16 cellular contexts compared by ENCODE assay signal in the genomic region with DNA sequence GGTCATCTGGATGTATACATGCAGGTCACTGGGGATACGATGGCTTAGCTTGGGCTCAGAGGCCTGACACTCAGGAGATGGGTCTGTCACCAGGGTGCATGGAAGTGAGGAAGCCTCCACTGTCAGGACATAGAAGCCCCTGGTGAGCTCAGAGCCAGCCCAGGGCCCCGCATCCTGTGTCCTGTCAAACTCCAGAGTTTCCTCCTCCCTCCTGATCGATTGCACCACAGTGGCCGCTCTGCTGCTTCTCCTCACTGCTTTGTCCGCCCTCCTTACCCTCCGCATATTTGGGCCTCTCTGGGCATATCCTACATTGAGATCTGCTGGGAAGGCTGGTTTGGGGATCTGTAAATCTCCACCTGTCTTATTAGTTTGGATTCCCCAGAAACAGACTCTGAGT.
"Had no signal": no experiment of that assay in that cellular context is flagged by ENCODE, and none has a peak within 500 bp of the region (broad histone marks: within the 10 kb centered on the region; RNA-seq: fewer than 3 reads in every experiment).

No MANE protein-coding gene starts in this region.

- H3K9me3 ChIP-seq: esophagus muscularis mucosa, gastrocnemius medialis, heart right ventricle, neutrophil, sigmoid colon, stomach had no signal

- DNase-seq: effector memory CD4-positive, alpha-beta T cell; gastrocnemius medialis; heart right ventricle; hypothalamus; kidney glomerular epithelial cell; sigmoid colon; stimulated activated CD4-positive, alpha-beta T cell treated with anti-CD3 and anti-CD28 coated beads, Interleukin-12 subunit alpha, Interleukin-12 subunit beta, amount 100 ng/mL, for 4 hours; stimulated activated naive CD4-positive, alpha-beta T cell; stomach; substantia nigra; trophoblast cell had no signal

- H3K9me3 Mint-ChIP-seq: natural killer cell treated with Interleukin-12 subunit alpha and Interleukin-12 subunit beta and Interleukin-15 and Interleukin-18, amount 100 ng/mL, for 72 hours had no signal

- H3K27me3 ChIP-seq: esophagus muscularis mucosa, gastrocnemius medialis, heart right ventricle, neutrophil, sigmoid colon, stomach had no signal

- ATAC-seq: gastrocnemius medialis; heart right ventricle; natural killer cell treated with Interleukin-12 subunit alpha and Interleukin-12 subunit beta and Interleukin-15 and Interleukin-18, amount 100 ng/mL, for 72 hours had no signal

- H3K4me3 Mint-ChIP-seq: natural killer cell treated with Interleukin-12 subunit alpha and Interleukin-12 subunit beta and Interleukin-15 and Interleukin-18, amount 100 ng/mL, for 72 hours had no signal

- H3K4me3 ChIP-seq: esophagus muscularis mucosa, gastrocnemius medialis, heart right ventricle, sigmoid colon, skin epidermis, stomach had no signal

- H3K27ac ChIP-seq: epithelial cell of prostate, esophagus muscularis mucosa, gastrocnemius medialis, heart right ventricle, neutrophil, sigmoid colon, skin epidermis, stomach had no signal

- H3K36me3 ChIP-seq: esophagus muscularis mucosa, gastrocnemius medialis, heart right ventricle, sigmoid colon, stomach had no signal

- H3K27ac Mint-ChIP-seq: natural killer cell treated with Interleukin-12 subunit alpha and Interleukin-12 subunit beta and Interleukin-15 and Interleukin-18, amount 100 ng/mL, for 72 hours had no signal

- H3K27me3 Mint-ChIP-seq: natural killer cell treated with Interleukin-12 subunit alpha and Interleukin-12 subunit beta and Interleukin-15 and Interleukin-18, amount 100 ng/mL, for 72 hours had no signal

- H3K36me3 Mint-ChIP-seq: natural killer cell treated with Interleukin-12 subunit alpha and Interleukin-12 subunit beta and Interleukin-15 and Interleukin-18, amount 100 ng/mL, for 72 hours had no signal
